ENCODE assay signal across 9 cellular contexts in genomic region chr2:205683991-205684390, GRCh38. TPM values are rescaled to one million over a fixed set of nuclear protein-coding genes. Genes with fewer than 3 reads are reported as not detected.
DNase-seq lines count a peak whose midpoint lies in the region; ATAC-seq and TF ChIP-seq lines count a peak whose summit lies in the region.
"Had no signal": no experiment of that assay in that cellular context is flagged by ENCODE, and none has a peak within 500 bp of the region (broad histone marks: within the 10 kb centered on the region; RNA-seq: fewer than 3 reads in every experiment).

No MANE protein-coding gene starts in this region.

- peaks cover 0 to 5% (median 0%) of the 10 kb centered on the region in 3 experiments; a peak in 1 of 7 replicates for H3K36me3 Mint-ChIP-seq in H9 (ENCODE audit: insufficient read depth in 1 of 3, low read depth in 3 of 3)
- no peaks in the 10 kb centered on the region for H3K36me3 Mint-ChIP-seq in activated B cell treated with CpG ODN at 0.5 μM for 24 hours (ENCODE audit: low read depth)
- no peaks in the 10 kb centered on the region for H3K36me3 Mint-ChIP-seq in activated CD4-positive, alpha-beta memory T cell treated with anti-CD3 and anti-CD28 coated beads, Interleukin-2, amount 10 ng/mL, durations not matched to agents 7 days and 5 days (ENCODE audit: low read depth)

- H2BK5ac ChIP-seq in H9 (ENCODE audit: insufficient read length, low read length), result no peak overlapping the region

- peaks cover 40% of the 10 kb centered on the region for H3K23me2 ChIP-seq in H9 (ENCODE audit: insufficient read length, low read depth, low read length, poor library complexity, severe bottlenecking)

- H3K4ac ChIP-seq in H9 (ENCODE audit: low read depth, low read length), result no peak overlapping the region

- H3K27me3 ChIP-seq in H9 (ENCODE audit: insufficient read depth, low read length) (peaks cover 26% of the 10 kb centered on the region; the same call in 1 of the 2 replicates), hepatocyte (no peaks in the 10 kb centered on the region), sigmoid colon (no peaks in the 10 kb centered on the region), body of pancreas (peaks cover 0 to 15% of the 10 kb centered on the region in 2 donors)

- no peak overlapping the region for H2AK5ac ChIP-seq in H9 (ENCODE audit: insufficient read length, low read length)

- H3K9me2 ChIP-seq in hepatocyte (replicated peaks; ENCODE audit: insufficient read depth), result no peaks in the 10 kb centered on the region

- no peak for TF ChIP-seq EP300 in sigmoid colon (IDR thresholded peaks at IDR 0.05)

- H3K27ac ChIP-seq in H9 (ENCODE audit: insufficient read length, low read depth, low read length) (no peak overlapping the region), hepatocyte (peak overlapping the region; percentile 80), sigmoid colon (peak overlapping the region; percentile 94 to 99 (median 96)), body of pancreas (no peak overlapping the region)

- H3K18ac ChIP-seq in H9 (ENCODE audit: insufficient read length, low read depth, low read length), result no peak overlapping the region

- no peak overlapping the region for H2BK20ac ChIP-seq in H9 (ENCODE audit: low read depth, low read length, poor library complexity, severe bottlenecking)

- POLR2A ChIA-PET in activated B cell treated with CpG ODN at 0.5 μM for 24 hours (lab: Charles Lee), result interaction anchor here (0.6 to 6.2 kb wide), 3 partner anchors 22 to 975 kb away, joined by 3 to 72 read pairs (median 21); no protein-coding TSS in a partner anchor
- POLR2A ChIA-PET in activated CD4-positive, alpha-beta memory T cell treated with anti-CD3 and anti-CD28 coated beads, Interleukin-2, amount 10 ng/mL, durations not matched to agents 7 days and 5 days (lab: Charles Lee), result no interaction called here

- no peaks in the 10 kb centered on the region for H3K9me3 ChIP-seq in H9 (ENCODE audit: control insufficient read depth, low read depth, low read length)
- no peaks in the 10 kb centered on the region for H3K9me3 ChIP-seq in hepatocyte (ENCODE audit: low read depth)
- no peaks in the 10 kb centered on the region for H3K9me3 ChIP-seq in sigmoid colon
- H3K9me3 ChIP-seq in body of pancreas, result no peaks in the 10 kb centered on the region

- no peak overlapping the region for H2BK12ac ChIP-seq in H9 (ENCODE audit: insufficient read length, low read depth, low read length)

- H3T11ph ChIP-seq in H9 (ENCODE audit: low read length), result no peak overlapping the region

- no peak overlapping the region for H3K23ac ChIP-seq in H9 (ENCODE audit: insufficient read length, low read depth, low read length)

- H3K27me3 Mint-ChIP-seq in H9 (ENCODE audit: low read depth), result peaks cover 67% of the 10 kb centered on the region
- H3K27me3 Mint-ChIP-seq in activated B cell treated with CpG ODN at 0.5 μM for 24 hours, result peaks cover 42% of the 10 kb centered on the region
- peaks cover 78% of the 10 kb centered on the region for H3K27me3 Mint-ChIP-seq in activated CD4-positive, alpha-beta memory T cell treated with anti-CD3 and anti-CD28 coated beads, Interleukin-2, amount 10 ng/mL, durations not matched to agents 7 days and 5 days

- H3K4me3 Mint-ChIP-seq in H9, result peak overlapping the region; percentile 74 to 92
- H3K4me3 Mint-ChIP-seq in activated B cell treated with CpG ODN at 0.5 μM for 24 hours, result peak overlapping the region; percentile 90
- H3K4me3 Mint-ChIP-seq in activated CD4-positive, alpha-beta memory T cell treated with anti-CD3 and anti-CD28 coated beads, Interleukin-2, amount 10 ng/mL, durations not matched to agents 7 days and 5 days, result no peak overlapping the region
- H3K4me3 Mint-ChIP-seq: effector memory CD8-positive, alpha-beta T cell had no signal

- no peak overlapping the region for H2BK15ac ChIP-seq in H9 (ENCODE audit: low read depth, low read length)

- CTCF ChIA-PET in activated B cell treated with CpG ODN at 0.5 μM for 24 hours (lab: Charles Lee), result interaction anchor here (1.4 to 1.5 kb wide), 2 partner anchors 8 to 23 kb away, joined by 4 to 5 read pairs; no protein-coding TSS in a partner anchor
- CTCF ChIA-PET in activated CD4-positive, alpha-beta memory T cell treated with anti-CD3 and anti-CD28 coated beads, Interleukin-2, amount 10 ng/mL, durations not matched to agents 7 days and 5 days (lab: Charles Lee), result no interaction called here

- H3K9ac ChIP-seq in H9 (ENCODE audit: extremely low read depth, insufficient read length, low read length), result no peak overlapping the region

- H4K91ac ChIP-seq in H9 (ENCODE audit: insufficient read length, low read depth, low read length), result no peak overlapping the region

- no peak overlapping the region for H4K8ac ChIP-seq in H9 (replicated peaks; ENCODE audit: insufficient read length, low read depth, low read length)

- H3K14ac ChIP-seq in H9 (ENCODE audit: insufficient read depth, low read length), result no peak overlapping the region

- no peak overlapping the region for H2BK120ac ChIP-seq in H9 (ENCODE audit: low read depth, low read length, poor library complexity, severe bottlenecking)

- H3K56ac ChIP-seq in H9 (ENCODE audit: insufficient read length, low read depth, low read length), result no peak overlapping the region

- no peak for TF ChIP-seq CTCF in H9 (conservative IDR thresholded peaks at IDR 0.05)
- TF ChIP-seq CTCF in activated B cell treated with CpG ODN at 0.5 μM for 24 hours (IDR thresholded peaks at IDR 0.05), result no peak
- TF ChIP-seq CTCF in hepatocyte (IDR thresholded peaks at IDR 0.05; ENCODE audit: poor library complexity), result no peak
- TF ChIP-seq CTCF in sigmoid colon (IDR thresholded peaks at IDR 0.05), result no peak
- no peak for TF ChIP-seq CTCF in body of pancreas (IDR thresholded peaks at IDR 0.05)

- no peak for ATAC-seq in activated B cell treated with CpG ODN at 0.5 μM for 24 hours (ENCODE audit: low read depth)
- no peak for ATAC-seq in body of pancreas
- ATAC-seq: effector memory CD8-positive, alpha-beta T cell had no signal

- H3K4me1 Mint-ChIP-seq in H9 (peaks cover 71 to 77% of the 10 kb centered on the region in 2 experiments), activated B cell treated with CpG ODN at 0.5 μM for 24 hours (peaks cover 59% of the 10 kb centered on the region)
- peaks cover 41% of the 10 kb centered on the region for H3K4me1 Mint-ChIP-seq in activated CD4-positive, alpha-beta memory T cell treated with anti-CD3 and anti-CD28 coated beads, Interleukin-2, amount 10 ng/mL, durations not matched to agents 7 days and 5 days

- no peaks in the 10 kb centered on the region; a peak in 1 of 5 replicates for H3K9me3 Mint-ChIP-seq in H9
- no peaks in the 10 kb centered on the region for H3K9me3 Mint-ChIP-seq in activated B cell treated with CpG ODN at 0.5 μM for 24 hours
- H3K9me3 Mint-ChIP-seq in activated CD4-positive, alpha-beta memory T cell treated with anti-CD3 and anti-CD28 coated beads, Interleukin-2, amount 10 ng/mL, durations not matched to agents 7 days and 5 days, result no peaks in the 10 kb centered on the region
- H3K9me3 Mint-ChIP-seq: effector memory CD8-positive, alpha-beta T cell had no signal

- H4K20me1 ChIP-seq in H9 (ENCODE audit: control insufficient read depth, insufficient read depth, insufficient read length) (no peaks in the 10 kb centered on the region), hepatocyte (ENCODE audit: insufficient read depth, poor library complexity, severe bottlenecking) (peaks cover 2% of the 10 kb centered on the region)

- peak overlapping the region; percentile 42 for H3K4me2 ChIP-seq in H9 (ENCODE audit: insufficient read depth, insufficient read length, low read length)
- peak overlapping the region; percentile 98 for H3K4me2 ChIP-seq in hepatocyte

- H3K4me1 ChIP-seq in H9 (ENCODE audit: insufficient read depth, low read length), result peaks cover 2% of the 10 kb centered on the region; the same call in 1 of the 2 replicates
- H3K4me1 ChIP-seq in hepatocyte (ENCODE audit: insufficient read depth), result peaks cover 27% of the 10 kb centered on the region
- H3K4me1 ChIP-seq in sigmoid colon, result peaks cover 0 to 42% (median 40%) of the 10 kb centered on the region in 4 donors
- peaks cover 39% of the 10 kb centered on the region for H3K4me1 ChIP-seq in body of pancreas

- H3K36me3 ChIP-seq in hepatocyte (replicated peaks; ENCODE audit: insufficient read depth, low read depth), result no peaks in the 10 kb centered on the region
- H3K36me3 ChIP-seq in sigmoid colon, result peaks cover 0 to 10% (median 0%) of the 10 kb centered on the region in 4 donors
- no peaks in the 10 kb centered on the region for H3K36me3 ChIP-seq in body of pancreas (replicated peaks in 1 of 2; ENCODE audit: insufficient read depth in 1 of 2, low read depth in 2 of 2)

- no peak for DNase-seq in H9
- DNase-seq in activated B cell treated with CpG ODN at 0.5 μM for 24 hours, result no peak
- no peak for DNase-seq in hepatocyte (ENCODE audit: low spot score)
- DNase-seq in sigmoid colon, result peak; percentile 57
- DNase-seq in body of pancreas, result no peak
- DNase-seq in NCI-H446 (lab: John Stamatoyannopoulos, UW), result no peak
- DNase-seq in glomerular visceral epithelial cell (ENCODE audit: extremely low spot score), result no peak
- no peak for DNase-seq in activated CD4-positive, alpha-beta memory T cell treated with anti-CD3 and anti-CD28 coated beads, Interleukin-2, amount 10 ng/mL, durations not matched to agents 7 days and 5 days
- DNase-seq: effector memory CD8-positive, alpha-beta T cell had no signal

- H3K27ac Mint-ChIP-seq in H9 (peak overlapping the region in 1 of 3 experiments; percentile 74; a peak in 1 of 7 replicates), activated B cell treated with CpG ODN at 0.5 μM for 24 hours (peak overlapping the region; percentile 42)
- H3K27ac Mint-ChIP-seq in activated CD4-positive, alpha-beta memory T cell treated with anti-CD3 and anti-CD28 coated beads, Interleukin-2, amount 10 ng/mL, durations not matched to agents 7 days and 5 days, result no peak overlapping the region
- H3K27ac Mint-ChIP-seq: effector memory CD8-positive, alpha-beta T cell had no signal

- intact Hi-C loops in activated B cell treated with CpG ODN at 0.5 μM for 24 hours (cut with micrococcal nuclease), result loop anchor here (2.0 to 5.0 kb wide), 4 partner anchors 83 to 403 kb away; partner anchors contain the start of gene INO80D
- intact Hi-C loops in sigmoid colon (cut with DNase I), result loop anchor here (2.0 to 10.0 kb wide), 6 partner anchors 23 to 1232 kb away; partner anchors contain the start of gene PARD3B
- intact Hi-C loops in body of pancreas (cut with DNase I), result loop anchor here (10.0 kb wide), 1 partner anchor 1359 kb away; no protein-coding TSS in a partner anchor

- H3K79me2 ChIP-seq in H9 (ENCODE audit: insufficient read depth, low read length), result peaks cover 2% of the 10 kb centered on the region; the same call in 1 of the 2 replicates
- H3K79me2 ChIP-seq in hepatocyte, result peaks cover 63% of the 10 kb centered on the region

- no CpG with 5 or more reads among the region's 7 CpGs for WGBS in H9 (ENCODE audit: extremely low coverage, insufficient read length, low lambda C conversion rate)
- WGBS in hepatocyte (ENCODE audit: low lambda C conversion rate, missing lambda C conversion rate), result 43% methylated on average over 7 of the region's 7 CpGs
- 76 to 82% methylated on average over 7 of the region's 7 CpGs for WGBS in sigmoid colon, 2 donors
- WGBS in body of pancreas, 2 donors, result 66 to 68% methylated on average over 7 of the region's 7 CpGs

- no peak overlapping the region for H2AFZ ChIP-seq in H9 (ENCODE audit: low read length)
- no peak overlapping the region for H2AFZ ChIP-seq in hepatocyte

- H3K79me1 ChIP-seq in H9 (ENCODE audit: insufficient read depth, low read depth, low read length, poor library complexity, severe bottlenecking), result no peaks in the 10 kb centered on the region

- H4K5ac ChIP-seq in H9 (ENCODE audit: insufficient read length, low read depth, low read length), result no peak overlapping the region

- H3K4me3 ChIP-seq in hepatocyte (peak overlapping the region; percentile 79), sigmoid colon (peak overlapping the region; percentile 70 to 99 (median 90)), body of pancreas (no peak overlapping the region)

- TF ChIP-seq POLR2A in sigmoid colon (IDR thresholded peaks at IDR 0.05) (no peak), body of pancreas (IDR thresholded peaks at IDR 0.05) (no peak)

RNA-seq across cellular contexts. Expression of gene NRP2, which starts 1.7 kb away (rescaled TPM):
- total RNA-seq in H9 (2021), result 19.7 and 20.7 TPM in 2 replicates
- total RNA-seq in activated B cell treated with CpG ODN at 0.5 μM for 24 hours, result 8.1 and 10.2 TPM in 2 replicates
- 60.2 and 79.2 TPM in 2 replicates for total RNA-seq in hepatocyte
- polyA plus RNA-seq in hepatocyte, result 61.0 and 74.6 TPM in 2 replicates
- 100 to 1,000 TPM; 207 to 348 (median 237) TPM for total RNA-seq in sigmoid colon
- 10 to 100 TPM in 1 of 3 donors, 1 to 10 TPM in 2; 2.5 to 13.6 (median 7.8) TPM for polyA plus RNA-seq in sigmoid colon
- 1 to 10 TPM; 5.7 to 7.6 TPM for total RNA-seq in body of pancreas
- total RNA-seq in activated CD4-positive, alpha-beta memory T cell treated with anti-CD3 and anti-CD28 coated beads, Interleukin-2, amount 10 ng/mL, durations not matched to agents 7 days and 5 days, result 1 to 10 TPM; 1.4 to 2.3 TPM

Comparison
In these comparisons a context has a peak if more than half of its experiments do, and no peak if none do; other contexts are left out.
1. H3K27ac ChIP-seq: peak in hepatocyte (single experiment) and sigmoid colon (4 of 4); none in H9 (single experiment) and body of pancreas (0 of 4).
2. H3K4me3 ChIP-seq: peak in hepatocyte (single experiment) and sigmoid colon (4 of 4); none in body of pancreas (0 of 2).